In the genomic region with DNA sequence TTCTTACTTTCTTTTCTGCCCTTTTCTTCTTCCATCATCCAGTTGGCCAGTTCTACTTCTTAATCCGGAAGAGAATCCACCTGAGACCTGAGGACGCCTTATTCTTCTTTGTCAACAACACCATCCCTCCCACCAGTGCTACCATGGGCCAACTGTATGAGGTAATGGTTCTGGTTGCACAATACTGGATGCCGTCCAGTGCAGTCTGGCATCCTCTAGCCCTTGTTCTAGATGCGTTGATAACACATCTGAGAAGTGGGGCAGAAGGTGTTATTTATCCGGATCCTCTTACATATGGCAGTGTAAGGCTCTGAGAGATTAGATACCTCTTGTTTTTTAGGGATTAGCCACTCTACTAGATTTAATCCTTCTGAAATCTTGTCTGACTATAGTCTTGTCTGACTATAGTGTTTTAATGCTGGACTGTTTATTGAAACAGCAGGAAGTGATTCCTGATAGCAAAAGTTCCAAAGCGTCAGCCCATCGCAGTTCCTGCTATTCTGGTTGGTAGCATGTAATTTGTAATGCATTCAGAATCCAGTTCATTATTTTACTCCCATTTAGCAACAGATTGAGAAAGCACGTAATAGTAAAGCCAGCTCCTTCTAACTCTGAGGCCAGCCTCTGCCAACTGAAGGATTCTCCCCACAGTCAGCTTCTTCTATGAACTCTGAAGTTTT, we compare ENCODE assay signal across 9 cellular contexts. TPM values are rescaled to one million over a fixed set of nuclear protein-coding genes. Genes with fewer than 3 reads are reported as not detected.
DNase-seq lines count a peak whose midpoint lies in the region; ATAC-seq and TF ChIP-seq lines count a peak whose summit lies in the region.
"Had no signal": no experiment of that assay in that cellular context is flagged by ENCODE, and none has a peak within 500 bp of the region (broad histone marks: within the 10 kb centered on the region; RNA-seq: fewer than 3 reads in every experiment).

No MANE protein-coding gene starts in this region.

- no peak for TF ChIP-seq RAD21 in IMR-90 (IDR thresholded peaks at IDR 0.05; ENCODE audit: low read length)

- H3K4me2 ChIP-seq in IMR-90 (ENCODE audit: low read depth, low read length): no peak overlapping the region

- no TSS peak for BruUV-seq in IMR-90 (replicated peaks; lab: Mats Ljungman, UMichigan)

- peaks cover 15 to 31% of the 10 kb centered on the region in 2 experiments for H3K79me1 ChIP-seq in IMR-90 (ENCODE audit: low read depth in 1 of 2, low read length in 2 of 2)

- no peak overlapping the region for H2BK5ac ChIP-seq in IMR-90 (ENCODE audit: low read depth, low read length, poor library complexity, severe bottlenecking)

- no peak overlapping the region for H3K56ac ChIP-seq in IMR-90 (ENCODE audit: extremely low read depth, insufficient read depth, low read length)

- H3K14ac ChIP-seq in IMR-90 (replicated peaks; ENCODE audit: low read depth, low read length): no peak overlapping the region

- H3K4me1 ChIP-seq in IMR-90 (ENCODE audit: control insufficient read depth, insufficient read depth, low read length) (peaks cover 2% of the 10 kb centered on the region), colonic mucosa (no peaks in the 10 kb centered on the region), left lung (peaks cover 0 to 23% of the 10 kb centered on the region in 2 donors), subcutaneous abdominal adipose tissue (ENCODE audit: control insufficient read depth in 5 of 5, insufficient read depth in 5 of 5, low read length in 5 of 5) (peaks cover 9 to 32% (median 17%) of the 10 kb centered on the region in 5 donors)
- H3K4me1 ChIP-seq in CD8-positive, alpha-beta T cell (ENCODE audit: insufficient read depth, low read length): peaks cover 1% of the 10 kb centered on the region

- H3K27me3 ChIP-seq in IMR-90 (ENCODE audit: control insufficient read depth, insufficient read depth, low read length) (no peaks in the 10 kb centered on the region), colonic mucosa (no peaks in the 10 kb centered on the region), left lung (no peaks in the 10 kb centered on the region), subcutaneous abdominal adipose tissue (ENCODE audit: control insufficient read depth in 5 of 5, insufficient read depth in 4 of 5, low read length in 5 of 5) (no peaks in the 10 kb centered on the region)
- H3K27me3 ChIP-seq in CD8-positive, alpha-beta T cell (ENCODE audit: insufficient read depth, low read length): no peaks in the 10 kb centered on the region

- H3K27me3 Mint-ChIP-seq in CD8-positive, alpha-beta T cell (ENCODE audit: low read depth): no peaks in the 10 kb centered on the region

- intact Hi-C loops in IMR-90 (cut with micrococcal nuclease) (no loop called here), colonic mucosa (cut with DNase I) (loop anchor here (10.0 kb wide), 1 partner anchor 514 kb away; no protein-coding TSS in a partner anchor), left lung (cut with DNase I) (no loop called here)
- intact Hi-C loops in CD8-positive, alpha-beta T cell (cut with DNase I, micrococcal nuclease): no loop called here

- no peak overlapping the region for H3K23ac ChIP-seq in IMR-90 (ENCODE audit: low read depth, low read length)

- H3K4ac ChIP-seq in IMR-90 (ENCODE audit: low read depth, low read length): no peak overlapping the region

- H3K9ac ChIP-seq in IMR-90 (ENCODE audit: low read depth, low read length): no peak overlapping the region
- no peak overlapping the region for H3K9ac ChIP-seq in colonic mucosa (ENCODE audit: low read depth in 2 of 2, low read length in 2 of 2)
- peak overlapping the region in 3 of 5 donors; percentile 10 to 53 (median 31) for H3K9ac ChIP-seq in subcutaneous abdominal adipose tissue (ENCODE audit: low read length in 5 of 5)

- no peak; the same call in 1 of the 2 replicates for TF ChIP-seq POLR2A in IMR-90 (IDR thresholded peaks at IDR 0.05; ENCODE audit: low read depth, low read length)

- no peak overlapping the region for H4K8ac ChIP-seq in IMR-90 (ENCODE audit: low read depth in 2 of 2, low read length in 2 of 2)

- dilution Hi-C loops in IMR-90 (cut with HindIII; ENCODE audit: low sequenced_read_pairs, unreplicated experiment): no loop called here

- peaks cover 58% of the 10 kb centered on the region for H3K36me3 ChIP-seq in IMR-90 (ENCODE audit: control insufficient read depth, insufficient read depth, low read length)
- no peaks in the 10 kb centered on the region for H3K36me3 ChIP-seq in colonic mucosa
- H3K36me3 ChIP-seq in left lung: peaks cover 5 to 69% of the 10 kb centered on the region in 2 donors
- peaks cover 36 to 62% (median 48%) of the 10 kb centered on the region in 5 donors for H3K36me3 ChIP-seq in subcutaneous abdominal adipose tissue (ENCODE audit: control insufficient read depth in 5 of 5, insufficient read depth in 5 of 5, low read length in 5 of 5)
- peaks cover 15% of the 10 kb centered on the region for H3K36me3 ChIP-seq in CD8-positive, alpha-beta T cell (ENCODE audit: insufficient read depth, low read length)

- POLR2A ChIA-PET in IMR-90 (lab: Charles Lee; ENCODE audit: unreplicated experiment): no interaction called here
- POLR2A ChIA-PET in CD8-positive, alpha-beta T cell (lab: Charles Lee): no interaction called here

- no peak overlapping the region for H2BK120ac ChIP-seq in IMR-90 (ENCODE audit: low read depth, low read length)

- no peak overlapping the region for H3K18ac ChIP-seq in IMR-90 (ENCODE audit: low read depth, low read length)

- H3K27ac ChIP-seq in IMR-90 (ENCODE audit: insufficient read depth, low read length) (no peak overlapping the region), colonic mucosa (no peak overlapping the region), left lung (peak overlapping the region; percentile 9 to 39), subcutaneous abdominal adipose tissue (ENCODE audit: low read depth, low read length) (peak overlapping the region; percentile 94)
- H3K27ac ChIP-seq in CD8-positive, alpha-beta T cell (ENCODE audit: low read depth, low read length): no peak overlapping the region

- no peak overlapping the region for H2AK5ac ChIP-seq in IMR-90 (ENCODE audit: low read depth, low read length)

- ATAC-seq in IMR-90 (ENCODE audit: low read depth) (peak; percentile 60), left lung (peak; percentile 85), GM21367 (IDR thresholded peaks at IDR 0.05; ENCODE audit: unreplicated experiment) (no peak), HG03139 (IDR thresholded peaks at IDR 0.05; ENCODE audit: unreplicated experiment) (no peak), HG03135 (IDR thresholded peaks at IDR 0.05; ENCODE audit: unreplicated experiment) (no peak)
- no peak for ATAC-seq in CD8-positive, alpha-beta T cell

- no peak overlapping the region for H2AFZ ChIP-seq in IMR-90 (replicated peaks; ENCODE audit: low read length, poor library complexity)

- H3K4me3 ChIP-seq in IMR-90 (ENCODE audit: insufficient read depth, low read depth, low read length): no peak overlapping the region
- H3K4me3 ChIP-seq in colonic mucosa: no peak overlapping the region
- H3K4me3 ChIP-seq in left lung: no peak overlapping the region
- H3K4me3 ChIP-seq in subcutaneous abdominal adipose tissue (ENCODE audit: low read depth in 1 of 5, low read length in 5 of 5): peak overlapping the region in 1 of 5 donors; percentile 27
- no peak overlapping the region for H3K4me3 ChIP-seq in CD8-positive, alpha-beta T cell (ENCODE audit: low read depth, low read length)

- H3K4me3 Mint-ChIP-seq in CD8-positive, alpha-beta T cell: no peak overlapping the region
- H3K4me3 Mint-ChIP-seq: nephron progenitor cell had no signal

- CTCF ChIA-PET in IMR-90 (lab: Yijun Ruan, JAX): no interaction called here
- CTCF ChIA-PET in CD8-positive, alpha-beta T cell (lab: Charles Lee): interaction anchor here (0.5 kb wide), 1 partner anchor 15 kb away, joined by 3 read pairs; no protein-coding TSS in a partner anchor

- H3K36me3 Mint-ChIP-seq in CD8-positive, alpha-beta T cell: peaks cover 61% of the 10 kb centered on the region

- peaks cover 11% of the 10 kb centered on the region for H3K4me1 Mint-ChIP-seq in CD8-positive, alpha-beta T cell (ENCODE audit: low read depth)

- H2AK9ac ChIP-seq in IMR-90 (replicated peaks; ENCODE audit: low read depth, low read length, poor library complexity): no peak overlapping the region

- peaks cover 8% of the 10 kb centered on the region for H3K9me1 ChIP-seq in IMR-90 (ENCODE audit: insufficient read depth, low read length)

- no peak for TF ChIP-seq CTCF in IMR-90 (conservative IDR thresholded peaks at IDR 0.05; ENCODE audit: low read depth, low read length)
- TF ChIP-seq CTCF in colonic mucosa (IDR thresholded peaks at IDR 0.05): no peak
- no peak for TF ChIP-seq CTCF in left lung (IDR thresholded peaks at IDR 0.05)
- no peak for TF ChIP-seq CTCF in CD8-positive, alpha-beta T cell (IDR thresholded peaks at IDR 0.05)

- H3K9me3 Mint-ChIP-seq in CD8-positive, alpha-beta T cell: no peaks in the 10 kb centered on the region
- H3K9me3 Mint-ChIP-seq: nephron progenitor cell had no signal

- no peak overlapping the region for H2BK15ac ChIP-seq in IMR-90 (ENCODE audit: low read depth, low read length)

- WGBS in IMR-90 (ENCODE audit: extremely low coverage in 2 of 2, insufficient read length in 1 of 2), 2 experiments: no CpG with 5 or more reads among the region's 8 CpGs

- H4K5ac ChIP-seq in IMR-90 (ENCODE audit: low read depth, low read length): no peak overlapping the region

- DNase-seq in IMR-90 (peak; percentile 64), colonic mucosa (peak; percentile 26), left lung (no peak)
- DNase-seq in CD8-positive, alpha-beta T cell: no peak
- DNase-seq: nephron progenitor cell had no signal

- no peak overlapping the region for H3K27ac Mint-ChIP-seq in CD8-positive, alpha-beta T cell
- H3K27ac Mint-ChIP-seq: nephron progenitor cell had no signal

- H4K91ac ChIP-seq in IMR-90 (ENCODE audit: insufficient read depth, low read depth, low read length): no peak overlapping the region

- in situ Hi-C loops in IMR-90 (cut with MboI; ENCODE audit: low sequenced_read_pairs): no loop called here

- peaks cover 19% of the 10 kb centered on the region; the same call in 1 of the 2 replicates for H4K20me1 ChIP-seq in IMR-90 (ENCODE audit: insufficient read depth, low read length)

- no peak overlapping the region for H2BK20ac ChIP-seq in IMR-90 (ENCODE audit: low read depth, low read length)

- no peaks in the 10 kb centered on the region for H3K9me3 ChIP-seq in IMR-90 (ENCODE audit: control insufficient read depth, insufficient read depth, low read length)
- no peaks in the 10 kb centered on the region for H3K9me3 ChIP-seq in colonic mucosa
- no peaks in the 10 kb centered on the region for H3K9me3 ChIP-seq in left lung
- no peaks in the 10 kb centered on the region for H3K9me3 ChIP-seq in subcutaneous abdominal adipose tissue (ENCODE audit: control insufficient read depth in 5 of 5, low read length in 5 of 5)
- H3K9me3 ChIP-seq in CD8-positive, alpha-beta T cell (ENCODE audit: low read length): no peaks in the 10 kb centered on the region

RNA-seq across cellular contexts. Expression of a gene that starts 7.9 kb away (rescaled TPM):
- 51.6 and 63.0 TPM in 2 replicates for total RNA-seq in IMR-90 (2012; rRNA removed)
- polyA plus RNA-seq in IMR-90 (2012; rRNA removed): 75.9 and 93.6 TPM in 2 replicates
- polyA plus RNA-seq in IMR-90 (2012; cell fraction: cytosol; rRNA removed): 37.6 and 40.6 TPM in 2 replicates
- polyA plus RNA-seq in IMR-90 (2012; cell fraction: nucleus; rRNA removed; ENCODE audit: low replicate concordance): 45.0 and 217 TPM in 2 replicates
- total RNA-seq in colonic mucosa: 10 to 100 TPM; 12.8 to 42.8 TPM
- 10 to 100 TPM; 49.0 to 68.4 TPM for total RNA-seq in left lung
- total RNA-seq in CD8-positive, alpha-beta T cell: 100 to 1,000 TPM; 377 to 380 TPM

RNA-seq across cellular contexts. Expression of a gene that starts 41.7 kb away (rescaled TPM):
- total RNA-seq in IMR-90 (2012; rRNA removed) (2.0 and 3.1 TPM in 2 replicates), colonic mucosa (not detected), left lung (1 to 10 TPM; 1.9 to 2.0 TPM)
- 2.4 and 3.6 TPM in 2 replicates for polyA plus RNA-seq in IMR-90 (2012; rRNA removed)
- polyA plus RNA-seq in IMR-90 (2012; cell fraction: cytosol; rRNA removed): 1.8 and 2.8 TPM in 2 replicates
- polyA plus RNA-seq in IMR-90 (2012; cell fraction: nucleus; rRNA removed; ENCODE audit: low replicate concordance): 1.9 and 2.8 TPM in 2 replicates
- total RNA-seq in CD8-positive, alpha-beta T cell: not detected

RNA-seq across cellular contexts. Expression of a gene that starts 48.6 kb away (rescaled TPM):
- total RNA-seq in IMR-90 (2012; rRNA removed) (2.5 and 3.2 TPM in 2 replicates), colonic mucosa (under 1 TPM; 0.20 to 0.77 TPM), left lung (10 to 100 TPM; 52.2 to 63.6 TPM)
- polyA plus RNA-seq in IMR-90 (2012; rRNA removed): 2.8 and 4.1 TPM in 2 replicates
- polyA plus RNA-seq in IMR-90 (2012; cell fraction: cytosol; rRNA removed): 1.3 TPM in 2 replicates
- polyA plus RNA-seq in IMR-90 (2012; cell fraction: nucleus; rRNA removed; ENCODE audit: low replicate concordance): 0.23 and 2.8 TPM in 2 replicates
- not detected for total RNA-seq in CD8-positive, alpha-beta T cell

Comparison
In these comparisons a context has a peak if more than half of its experiments do, and no peak if none do; other contexts are left out.
1. ATAC-seq: peak in IMR-90 (single experiment) and left lung (single experiment); none in CD8-positive, alpha-beta T cell (single experiment), GM21367 (single experiment), HG03139 (single experiment) and HG03135 (single experiment).
2. DNase-seq: peak in IMR-90 (single experiment) and colonic mucosa (single experiment); none in left lung (0 of 2) and CD8-positive, alpha-beta T cell (0 of 7).
3. H3K27ac ChIP-seq: peak in left lung (2 of 2) and subcutaneous abdominal adipose tissue (single experiment); none in IMR-90 (single experiment), colonic mucosa (single experiment) and CD8-positive, alpha-beta T cell (single experiment).
4. H3K9ac ChIP-seq: peak in subcutaneous abdominal adipose tissue (3 of 5); none in IMR-90 (single experiment) and colonic mucosa (0 of 2).
5. RNA of a gene that starts 48.6 kb away (total RNA-seq): 52.2 to 63.6 TPM in left lung; 2.5 to 3.2 TPM in IMR-90, 0.20 to 0.77 TPM in colonic mucosa and not detected in CD8-positive, alpha-beta T cell; every median in the first group is over 10 times any median in the second.